ENCODE assay signal across 1 cellular context in genomic region chr19:45899919-45900589, GRCh38.
TF ChIP-seq lines count a peak whose summit lies in the region.

No MANE protein-coding gene starts in this region.

TF ChIP-seq in neural cell, 6 proteins besides CTCF, POLR2A, EP300 and RAD21 (continued from another document):
- TF ChIP-seq REST (IDR thresholded peaks at IDR 0.05; ENCODE audit: borderline replicate concordance) = no peak
